In genomic region chr11:6319001-6319878, GRCh38 we compare ENCODE assay signal across 8 cellular contexts. TPM values are rescaled to one million over a fixed set of nuclear protein-coding genes. Genes with fewer than 3 reads are reported as not detected.
DNase-seq lines count a peak whose midpoint lies in the region; ATAC-seq and TF ChIP-seq lines count a peak whose summit lies in the region.

No MANE protein-coding gene starts in this region.

- DNase-seq in G401 (ENCODE audit: low spot score): peak; percentile 50
- DNase-seq in activated CD4-positive, alpha-beta memory T cell treated with anti-CD3 and anti-CD28 coated beads, Interleukin-2, amount 10 ng/mL, durations not matched to agents 7 days and 5 days: no peak
- DNase-seq in foreskin keratinocyte: peak in 1 of 2 donors; percentile 32
- DNase-seq in psoas muscle: peak; percentile 56 to 76
- no peak for DNase-seq in HuH-7.5 (ENCODE audit: low spot score)
- DNase-seq in NCI-H2107 (lab: John Stamatoyannopoulos, UW): no peak
- no peak for DNase-seq in NCI-H510A (lab: John Stamatoyannopoulos, UW)

- H3K4me3 Mint-ChIP-seq in activated CD4-positive, alpha-beta memory T cell treated with anti-CD3 and anti-CD28 coated beads, Interleukin-2, amount 10 ng/mL, durations not matched to agents 7 days and 5 days: peak overlapping the region; percentile 70

- in situ Hi-C loops in G401 (cut with HindIII; ENCODE audit: low sequenced_read_pairs): no loop called here

- ATAC-seq in foreskin keratinocyte (peak; percentile 0), psoas muscle (peak; percentile 56 to 67 (median 58)), GM18517 (IDR thresholded peaks at IDR 0.05; ENCODE audit: unreplicated experiment) (no peak)

- peaks cover 13% of the 10 kb centered on the region for H3K27me3 Mint-ChIP-seq in activated CD4-positive, alpha-beta memory T cell treated with anti-CD3 and anti-CD28 coated beads, Interleukin-2, amount 10 ng/mL, durations not matched to agents 7 days and 5 days

- peaks cover 48% of the 10 kb centered on the region for H3K4me1 Mint-ChIP-seq in activated CD4-positive, alpha-beta memory T cell treated with anti-CD3 and anti-CD28 coated beads, Interleukin-2, amount 10 ng/mL, durations not matched to agents 7 days and 5 days

- H3K27ac Mint-ChIP-seq in activated CD4-positive, alpha-beta memory T cell treated with anti-CD3 and anti-CD28 coated beads, Interleukin-2, amount 10 ng/mL, durations not matched to agents 7 days and 5 days: peak overlapping the region; percentile 93

- no peaks in the 10 kb centered on the region for H3K9me3 ChIP-seq in psoas muscle

- H3K36me3 ChIP-seq in psoas muscle (ENCODE audit: insufficient read depth in 1 of 2, low read depth in 1 of 2): no peaks in the 10 kb centered on the region

- CTCF ChIA-PET in activated CD4-positive, alpha-beta memory T cell treated with anti-CD3 and anti-CD28 coated beads, Interleukin-2, amount 10 ng/mL, durations not matched to agents 7 days and 5 days (lab: Charles Lee): interaction anchor here (0.8 to 5.0 kb wide), 8 partner anchors 17 to 84 kb away, joined by 3 to 54 read pairs (median 4); partner anchors contain the start of gene FHIP1B

- H3K27ac ChIP-seq in foreskin keratinocyte (peak overlapping the region; percentile 99), psoas muscle (peak overlapping the region; percentile 96)

- peak overlapping the region; percentile 78 for H3K4me3 ChIP-seq in psoas muscle

- 5 to 13% (median 12%) methylated on average over 43 to 47 of the region's 47 CpGs for WGBS in psoas muscle, 3 donors

- H3K27me3 ChIP-seq in foreskin keratinocyte (no peaks in the 10 kb centered on the region), psoas muscle (ENCODE audit: insufficient read depth in 3 of 3, low read length in 2 of 3) (no peaks in the 10 kb centered on the region)

- no peaks in the 10 kb centered on the region for H3K36me3 Mint-ChIP-seq in activated CD4-positive, alpha-beta memory T cell treated with anti-CD3 and anti-CD28 coated beads, Interleukin-2, amount 10 ng/mL, durations not matched to agents 7 days and 5 days (ENCODE audit: low read depth)

- no peaks in the 10 kb centered on the region for H3K9me3 Mint-ChIP-seq in activated CD4-positive, alpha-beta memory T cell treated with anti-CD3 and anti-CD28 coated beads, Interleukin-2, amount 10 ng/mL, durations not matched to agents 7 days and 5 days

- POLR2A ChIA-PET in activated CD4-positive, alpha-beta memory T cell treated with anti-CD3 and anti-CD28 coated beads, Interleukin-2, amount 10 ng/mL, durations not matched to agents 7 days and 5 days (lab: Charles Lee): interaction anchor here (0.8 to 2.4 kb wide), 17 partner anchors 14 to 629 kb away, joined by 3 to 12 read pairs (median 5); partner anchors contain the start of genes APBB1, ARFIP2, FHIP1B and TIMM10B

- intact Hi-C loops in psoas muscle (cut with DNase I): loop anchor here (5.0 kb wide), 3 partner anchors 33 to 82 kb away; partner anchors contain the start of gene CNGA4 (in 1 of the 2)

- H3K4me1 ChIP-seq in foreskin keratinocyte: peaks cover 15% of the 10 kb centered on the region
- H3K4me1 ChIP-seq in psoas muscle: peaks cover 27% of the 10 kb centered on the region

- TF ChIP-seq CTCF in foreskin keratinocyte (conservative IDR thresholded peaks at IDR 0.05): no peak
- no peak for TF ChIP-seq CTCF in psoas muscle (IDR thresholded peaks at IDR 0.05)

RNA-seq across cellular contexts. Expression of gene CAVIN3, which starts 1.1 kb away (rescaled TPM):
- 59.5 and 60.8 TPM in 2 replicates for total RNA-seq in G401 (2014; rRNA removed; shearing (Covaris generic))
- 10 to 100 TPM; 12.1 to 13.2 TPM for total RNA-seq in activated CD4-positive, alpha-beta memory T cell treated with anti-CD3 and anti-CD28 coated beads, Interleukin-2, amount 10 ng/mL, durations not matched to agents 7 days and 5 days
- total RNA-seq in foreskin keratinocyte (121 and 173 TPM in 2 replicates), psoas muscle (10 to 100 TPM; 14.2 to 25.5 (median 15.4) TPM)
- polyA plus RNA-seq in foreskin keratinocyte (165 and 222 TPM in 2 replicates), psoas muscle (10 to 100 TPM; 21.5 to 24.7 (median 23.5) TPM)

RNA-seq across cellular contexts. Expression of gene CCKBR, which starts 59.6 kb away (rescaled TPM):
- total RNA-seq in G401 (2014; rRNA removed; shearing (Covaris generic)): not detected in 2 replicates
- total RNA-seq in activated CD4-positive, alpha-beta memory T cell treated with anti-CD3 and anti-CD28 coated beads, Interleukin-2, amount 10 ng/mL, durations not matched to agents 7 days and 5 days: not detected
- total RNA-seq in foreskin keratinocyte: not detected in 2 replicates
- not detected in 2 replicates for polyA plus RNA-seq in foreskin keratinocyte
- not detected for total RNA-seq in psoas muscle
- polyA plus RNA-seq in psoas muscle: not detected

Comparison
In these comparisons a context has a peak if more than half of its experiments do, and no peak if none do; other contexts are left out.
1. DNase-seq: peak in G401 (single experiment) and psoas muscle (2 of 2); none in activated CD4-positive, alpha-beta memory T cell treated with anti-CD3 and anti-CD28 coated beads, Interleukin-2, amount 10 ng/mL, durations not matched to agents 7 days and 5 days (single experiment), HuH-7.5 (single experiment), NCI-H2107 (single experiment) and NCI-H510A (single experiment).